Comparison of ENCODE assay signal across 17 cellular contexts in the genomic region with DNA sequence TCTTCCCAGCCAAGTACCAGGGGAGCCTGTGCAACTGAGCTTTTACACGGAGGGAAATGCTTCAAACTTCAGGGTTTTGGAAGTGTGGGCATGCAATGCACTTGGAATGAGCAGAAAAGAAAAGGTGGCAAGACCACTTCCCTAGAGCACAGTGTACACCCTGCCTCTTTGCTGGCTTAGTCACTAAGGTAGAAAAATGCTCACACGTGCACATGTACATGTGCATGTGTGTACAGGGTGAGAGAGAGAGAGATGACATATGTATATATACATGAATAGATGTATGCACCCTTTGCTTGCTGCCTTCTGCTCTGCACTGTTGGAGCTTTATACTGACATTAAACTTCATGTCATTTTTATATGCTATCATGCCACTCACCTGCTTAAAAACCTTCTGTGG. TPM values are rescaled to one million over a fixed set of nuclear protein-coding genes. Genes with fewer than 3 reads are reported as not detected.
DNase-seq lines count a peak whose midpoint lies in the region; ATAC-seq and TF ChIP-seq lines count a peak whose summit lies in the region.
"Had no signal": no experiment of that assay in that cellular context is flagged by ENCODE, and none has a peak within 500 bp of the region (broad histone marks: within the 10 kb centered on the region; RNA-seq: fewer than 3 reads in every experiment).

No MANE protein-coding gene starts in this region.

- peaks cover 56% of the 10 kb centered on the region for H3K4me1 Mint-ChIP-seq in activated T-cell treated with anti-CD3 and anti-CD28 coated beads, Interleukin-2, amount 50 U/mL, for 72 hours (ENCODE audit: low read depth)
- H3K4me1 Mint-ChIP-seq in T-helper 17 cell (peaks cover 55% of the 10 kb centered on the region), immature natural killer cell (peaks cover 74 to 75% of the 10 kb centered on the region in 2 donors)
- peaks cover 47% of the 10 kb centered on the region for H3K4me1 Mint-ChIP-seq in stimulated activated effector memory CD8-positive, alpha-beta T cell treated with anti-CD3 and anti-CD28 coated beads, Interleukin-12 subunit alpha, Interleukin-12 subunit beta, amount 100 ng/mL, for 72 hours

- H3K56ac ChIP-seq in mesendoderm (ENCODE audit: low read length), result no peak overlapping the region

- H3K36me3 ChIP-seq in mesendoderm (ENCODE audit: control insufficient read depth, insufficient read depth, low read length) (no peaks in the 10 kb centered on the region), WERI-Rb-1 (no peaks in the 10 kb centered on the region)

- H3K9me3 ChIP-seq in T-helper 17 cell (ENCODE audit: control insufficient read depth, low read length, poor library complexity, severe bottlenecking) (no peaks in the 10 kb centered on the region), WERI-Rb-1 (ENCODE audit: severe bottlenecking) (no peaks in the 10 kb centered on the region)

- H2BK15ac ChIP-seq in mesendoderm (replicated peaks; ENCODE audit: low read depth), result no peak overlapping the region

- H3K9me3 Mint-ChIP-seq in activated T-cell treated with anti-CD3 and anti-CD28 coated beads, Interleukin-2, amount 50 U/mL, for 72 hours, result peaks cover 0 to 2% of the 10 kb centered on the region in 2 donors
- no peaks in the 10 kb centered on the region for H3K9me3 Mint-ChIP-seq in immature natural killer cell
- peaks cover 2% of the 10 kb centered on the region for H3K9me3 Mint-ChIP-seq in stimulated activated effector memory CD8-positive, alpha-beta T cell treated with anti-CD3 and anti-CD28 coated beads, Interleukin-12 subunit alpha, Interleukin-12 subunit beta, amount 100 ng/mL, for 72 hours

- H4K5ac ChIP-seq in mesendoderm (ENCODE audit: low read length), result no peak overlapping the region

- no peak overlapping the region for H2BK5ac ChIP-seq in mesendoderm (ENCODE audit: low read length)

- no peak overlapping the region for H2AK5ac ChIP-seq in mesendoderm (ENCODE audit: low read length)

- no peak overlapping the region for H3K9ac ChIP-seq in mesendoderm (ENCODE audit: low read length)

- TF ChIP-seq CTCF in WERI-Rb-1 (IDR thresholded peaks at IDR 0.05; ENCODE audit: low read depth, low read length), result no peak

- DNase-seq in activated T-cell treated with anti-CD3 and anti-CD28 coated beads, Interleukin-2, amount 50 U/mL, for 72 hours, result no peak
- DNase-seq in activated T-cell treated with anti-CD3 and anti-CD28 coated beads for 4 hours (no peak), T-helper 17 cell (no peak), immature natural killer cell (no peak), NCI-H2196 (lab: John Stamatoyannopoulos, UW; ENCODE audit: unreplicated experiment) (no peak), mesendoderm (no peak), WERI-Rb-1 (no peak)
- DNase-seq in stimulated activated effector memory CD8-positive, alpha-beta T cell treated with anti-CD3 and anti-CD28 coated beads, Interleukin-12 subunit alpha, Interleukin-12 subunit beta, amount 100 ng/mL, for 72 hours (ENCODE audit: low spot score in 2 of 2), result no peak
- DNase-seq: GOT3, KBM-7, NCI-H1092, NCI-H2107, NCI-H345, NCI-H526 treated with DMSO at 0.1 percent for 48 hours, OCI-M1 had no signal

- H3K4me2 ChIP-seq in mesendoderm (ENCODE audit: low read length), result no peak overlapping the region

- H3K4me3 ChIP-seq in mesendoderm (ENCODE audit: low read length) (no peak overlapping the region), WERI-Rb-1 (ENCODE audit: low read depth, low read length) (no peak overlapping the region)

- H3K4me3 Mint-ChIP-seq in activated T-cell treated with anti-CD3 and anti-CD28 coated beads, Interleukin-2, amount 50 U/mL, for 72 hours, result no peak overlapping the region
- H3K4me3 Mint-ChIP-seq in T-helper 17 cell (peak overlapping the region; percentile 39), immature natural killer cell (peak overlapping the region; percentile 66 to 92 (median 87))
- H3K4me3 Mint-ChIP-seq in stimulated activated effector memory CD8-positive, alpha-beta T cell treated with anti-CD3 and anti-CD28 coated beads, Interleukin-12 subunit alpha, Interleukin-12 subunit beta, amount 100 ng/mL, for 72 hours, result no peak overlapping the region

- no peak overlapping the region for H3K18ac ChIP-seq in mesendoderm (ENCODE audit: low read length)

- H3K23ac ChIP-seq in mesendoderm (ENCODE audit: low read length), result no peak overlapping the region

- ATAC-seq in activated T-cell treated with anti-CD3 and anti-CD28 coated beads, Interleukin-2, amount 50 U/mL, for 72 hours (replicated peaks in 1 of 2), result peak; percentile 51 to 60
- ATAC-seq in T-helper 17 cell, result no peak
- peak; percentile 69 for ATAC-seq in stimulated activated effector memory CD8-positive, alpha-beta T cell treated with anti-CD3 and anti-CD28 coated beads, Interleukin-12 subunit alpha, Interleukin-12 subunit beta, amount 100 ng/mL, for 72 hours

- no peak overlapping the region for H3K4ac ChIP-seq in mesendoderm (ENCODE audit: low read depth, low read length)

- H3K27me3 ChIP-seq in mesendoderm (ENCODE audit: insufficient read depth, low read length, poor library complexity), result no peaks in the 10 kb centered on the region
- H3K27me3 ChIP-seq in WERI-Rb-1 (ENCODE audit: insufficient read depth, low read depth, severe bottlenecking), result no peaks in the 10 kb centered on the region

- no peaks in the 10 kb centered on the region for H3K79me1 ChIP-seq in mesendoderm (ENCODE audit: low read length)

- no peak overlapping the region for H4K8ac ChIP-seq in mesendoderm (ENCODE audit: low read depth, low read length)

- no peak overlapping the region for H3K27ac Mint-ChIP-seq in activated T-cell treated with anti-CD3 and anti-CD28 coated beads, Interleukin-2, amount 50 U/mL, for 72 hours
- H3K27ac Mint-ChIP-seq in T-helper 17 cell, result peak overlapping the region; percentile 98
- H3K27ac Mint-ChIP-seq in immature natural killer cell, result peak overlapping the region; percentile 99 to 100 (median 99)
- no peak overlapping the region for H3K27ac Mint-ChIP-seq in stimulated activated effector memory CD8-positive, alpha-beta T cell treated with anti-CD3 and anti-CD28 coated beads, Interleukin-12 subunit alpha, Interleukin-12 subunit beta, amount 100 ng/mL, for 72 hours

- no CpG with 5 or more reads among the region's 2 CpGs for WGBS in mesendoderm (ENCODE audit: extremely low coverage, insufficient coverage, low lambda C conversion rate)

- H3K27me3 Mint-ChIP-seq in activated T-cell treated with anti-CD3 and anti-CD28 coated beads, Interleukin-2, amount 50 U/mL, for 72 hours (ENCODE audit: low read depth), result no peaks in the 10 kb centered on the region
- H3K27me3 Mint-ChIP-seq in T-helper 17 cell (no peaks in the 10 kb centered on the region), immature natural killer cell (ENCODE audit: low read depth in 3 of 3) (peaks cover 12 to 18% (median 14%) of the 10 kb centered on the region in 3 donors)

- H3K79me2 ChIP-seq in mesendoderm (ENCODE audit: control insufficient read depth, insufficient read depth, low read length), result no peaks in the 10 kb centered on the region

- peaks cover 0 to 3% of the 10 kb centered on the region in 2 donors for H3K36me3 Mint-ChIP-seq in activated T-cell treated with anti-CD3 and anti-CD28 coated beads, Interleukin-2, amount 50 U/mL, for 72 hours (ENCODE audit: insufficient read depth in 2 of 2)
- no peaks in the 10 kb centered on the region for H3K36me3 Mint-ChIP-seq in T-helper 17 cell (ENCODE audit: low read depth)
- peaks cover 0 to 6% (median 4%) of the 10 kb centered on the region in 3 donors for H3K36me3 Mint-ChIP-seq in immature natural killer cell
- peaks cover 5% of the 10 kb centered on the region for H3K36me3 Mint-ChIP-seq in stimulated activated effector memory CD8-positive, alpha-beta T cell treated with anti-CD3 and anti-CD28 coated beads, Interleukin-12 subunit alpha, Interleukin-12 subunit beta, amount 100 ng/mL, for 72 hours

- no peak overlapping the region for H3K27ac ChIP-seq in mesendoderm (ENCODE audit: low read depth, low read length)
- no peak overlapping the region for H3K27ac ChIP-seq in WERI-Rb-1
- H3K27ac ChIP-seq: C4-2B, RWPE1 had no signal

- H2BK120ac ChIP-seq in mesendoderm (ENCODE audit: low read depth, low read length), result no peak overlapping the region

- no peaks in the 10 kb centered on the region for H3K4me1 ChIP-seq in mesendoderm (ENCODE audit: control insufficient read depth, low read depth, low read length)

RNA-seq across cellular contexts. Expression of gene KLF3, which starts 7.9 kb away (rescaled TPM):
- total RNA-seq in activated T-cell treated with anti-CD3 and anti-CD28 coated beads, Interleukin-2, amount 50 U/mL, for 72 hours, result 1 to 10 TPM; 7.4 to 9.6 TPM
- total RNA-seq in T-helper 17 cell, result 10 to 100 TPM; 91.7 to 95.2 TPM
- 10 to 100 TPM; 41.3 to 78.0 (median 63.8) TPM for polyA plus RNA-seq in immature natural killer cell
- polyA plus RNA-seq in mesendoderm (2013, experiment 1 of 2), result 11.1 TPM
- polyA plus RNA-seq in mesendoderm (2013, experiment 2 of 2), result 11.5 TPM

Comparison
In these comparisons a context has a peak if more than half of its experiments do, and no peak if none do; other contexts are left out.
1. H3K27ac Mint-ChIP-seq: peak in T-helper 17 cell (single experiment) and immature natural killer cell (6 of 6); none in activated T-cell treated with anti-CD3 and anti-CD28 coated beads, Interleukin-2, amount 50 U/mL, for 72 hours (single experiment) and stimulated activated effector memory CD8-positive, alpha-beta T cell treated with anti-CD3 and anti-CD28 coated beads, Interleukin-12 subunit alpha, Interleukin-12 subunit beta, amount 100 ng/mL, for 72 hours (single experiment).
2. H3K4me3 Mint-ChIP-seq: peak in T-helper 17 cell (single experiment) and immature natural killer cell (5 of 5); none in activated T-cell treated with anti-CD3 and anti-CD28 coated beads, Interleukin-2, amount 50 U/mL, for 72 hours (0 of 2) and stimulated activated effector memory CD8-positive, alpha-beta T cell treated with anti-CD3 and anti-CD28 coated beads, Interleukin-12 subunit alpha, Interleukin-12 subunit beta, amount 100 ng/mL, for 72 hours (single experiment).
3. RNA of gene KLF3, which starts 7.9 kb away (total RNA-seq): 91.7 to 95.2 TPM in T-helper 17 cell; 7.4 to 9.6 TPM in activated T-cell treated with anti-CD3 and anti-CD28 coated beads, Interleukin-2, amount 50 U/mL, for 72 hours; every median in the first group is over 4 times any median in the second.